Comparison of ENCODE assay signal across 12 cellular contexts in the genomic region with DNA sequence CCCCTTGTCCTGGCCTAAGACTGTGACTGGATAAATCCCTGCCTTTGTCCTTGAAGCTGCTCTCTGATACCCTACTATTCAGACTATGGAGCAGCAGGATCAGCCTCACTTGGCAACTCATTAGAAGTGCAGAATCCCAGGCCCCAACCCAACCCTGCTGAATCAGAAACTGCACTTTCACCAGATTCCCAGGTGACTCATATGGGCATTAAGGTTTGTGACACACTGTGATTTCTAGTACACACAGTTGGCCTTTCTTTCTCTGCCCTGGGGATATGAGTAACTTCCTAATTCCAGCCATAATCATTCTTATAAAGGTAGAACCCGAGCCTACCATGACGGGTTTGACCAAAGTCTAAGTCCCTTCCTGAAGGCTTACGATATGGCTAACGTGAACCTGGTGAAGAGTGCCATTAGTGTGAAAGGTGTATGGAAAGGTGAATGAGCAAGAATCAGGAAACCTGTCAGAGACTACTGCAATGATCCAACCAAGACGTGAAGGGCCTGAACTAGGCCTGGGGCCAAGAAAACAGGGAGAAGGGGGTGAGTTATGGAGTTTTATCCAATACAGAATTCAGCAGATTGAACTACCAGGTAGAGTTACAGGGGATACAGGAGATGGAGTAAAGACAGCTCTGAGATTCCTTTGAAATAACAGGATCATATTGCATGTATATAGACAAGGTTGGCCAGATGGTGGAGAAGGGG.
DNase-seq lines count a peak whose midpoint lies in the region; ATAC-seq and TF ChIP-seq lines count a peak whose summit lies in the region.
"Had no signal": no experiment of that assay in that cellular context is flagged by ENCODE, and none has a peak within 500 bp of the region (broad histone marks: within the 10 kb centered on the region; RNA-seq: fewer than 3 reads in every experiment).

No MANE protein-coding gene starts in this region.

- ATAC-seq in HG02571 (IDR thresholded peaks at IDR 0.05; ENCODE audit: unreplicated experiment) (no peak), GM19395 (IDR thresholded peaks at IDR 0.05; ENCODE audit: unreplicated experiment) (no peak)
- ATAC-seq in stimulated activated memory B cell treated with anti-CD40 and anti-IgM and Interleukin-4, amounts not matched to agents 10 μg/mL and 1 μg/mL and 100 μg/mL, for 72 hours, result no peak

- H3K36me3 ChIP-seq in breast epithelium, result no peaks in the 10 kb centered on the region
- H3K36me3 ChIP-seq in adrenal gland (replicated peaks in 1 of 2), result no peaks in the 10 kb centered on the region
- H3K36me3 ChIP-seq: heart right ventricle had no signal

- peaks cover 34% of the 10 kb centered on the region for H3K4me1 Mint-ChIP-seq in MCF 10A (ENCODE audit: insufficient read depth, unreplicated experiment)
- no peaks in the 10 kb centered on the region for H3K4me1 Mint-ChIP-seq in stimulated activated memory B cell treated with anti-CD40 and anti-IgM and Interleukin-4, amounts not matched to agents 10 μg/mL and 1 μg/mL and 100 μg/mL, for 72 hours
- H3K4me1 Mint-ChIP-seq: naive B cell had no signal

- H3K27ac Mint-ChIP-seq in MCF 10A (ENCODE audit: low read depth, unreplicated experiment), result peak overlapping the region; percentile 83
- H3K27ac Mint-ChIP-seq in stimulated activated memory B cell treated with anti-CD40 and anti-IgM and Interleukin-4, amounts not matched to agents 10 μg/mL and 1 μg/mL and 100 μg/mL, for 72 hours, result no peak overlapping the region
- H3K27ac Mint-ChIP-seq: naive B cell had no signal

- TF ChIP-seq CTCF in MCF 10A (IDR thresholded peaks at IDR 0.05; ENCODE audit: unreplicated experiment) (no peak), breast epithelium (IDR thresholded peaks at IDR 0.05) (no peak), adrenal gland (IDR thresholded peaks at IDR 0.05) (no peak)

- H3K27ac ChIP-seq in breast epithelium (peak overlapping the region in 1 of 2 donors; percentile 63), adrenal gland (peak overlapping the region in 4 of 5 donors; percentile 22 to 84 (median 81))
- H3K27ac ChIP-seq: 22Rv1 had no signal

- H3K4me3 ChIP-seq in breast epithelium (no peak overlapping the region), adrenal gland (no peak overlapping the region)
- H3K4me3 ChIP-seq: heart right ventricle had no signal

- H3K36me3 Mint-ChIP-seq in MCF 10A (ENCODE audit: insufficient read depth, unreplicated experiment), result no peaks in the 10 kb centered on the region
- H3K36me3 Mint-ChIP-seq in stimulated activated memory B cell treated with anti-CD40 and anti-IgM and Interleukin-4, amounts not matched to agents 10 μg/mL and 1 μg/mL and 100 μg/mL, for 72 hours, result no peaks in the 10 kb centered on the region
- H3K36me3 Mint-ChIP-seq: naive B cell had no signal

- H3K9me3 ChIP-seq in breast epithelium, result no peaks in the 10 kb centered on the region
- no peaks in the 10 kb centered on the region for H3K9me3 ChIP-seq in adrenal gland (replicated peaks in 1 of 3)
- H3K9me3 ChIP-seq: heart right ventricle had no signal

- 65 to 82% (median 76%) methylated on average over 5 of the region's 5 CpGs for WGBS in adrenal gland, 4 donors

- no TSS peak for BruUV-seq in MCF 10A (replicated peaks; lab: Mats Ljungman, UMichigan)

- H3K27me3 ChIP-seq in breast epithelium, result no peaks in the 10 kb centered on the region
- no peaks in the 10 kb centered on the region for H3K27me3 ChIP-seq in adrenal gland
- H3K27me3 ChIP-seq: heart right ventricle had no signal

- no peaks in the 10 kb centered on the region for H3K9me3 Mint-ChIP-seq in MCF 10A (ENCODE audit: unreplicated experiment)
- H3K9me3 Mint-ChIP-seq in stimulated activated memory B cell treated with anti-CD40 and anti-IgM and Interleukin-4, amounts not matched to agents 10 μg/mL and 1 μg/mL and 100 μg/mL, for 72 hours, result no peaks in the 10 kb centered on the region

- no peaks in the 10 kb centered on the region for H3K27me3 Mint-ChIP-seq in MCF 10A (ENCODE audit: insufficient read depth, unreplicated experiment)
- no peaks in the 10 kb centered on the region for H3K27me3 Mint-ChIP-seq in stimulated activated memory B cell treated with anti-CD40 and anti-IgM and Interleukin-4, amounts not matched to agents 10 μg/mL and 1 μg/mL and 100 μg/mL, for 72 hours
- H3K27me3 Mint-ChIP-seq: naive B cell had no signal

- no peaks in the 10 kb centered on the region for H3K4me1 ChIP-seq in breast epithelium
- H3K4me1 ChIP-seq in adrenal gland (replicated peaks in 1 of 2), result peaks cover 11 to 14% of the 10 kb centered on the region in 2 donors

- CTCF ChIA-PET in MCF 10A (lab: Yijun Ruan, JAX), result interaction anchor here (0.6 kb wide), 1 partner anchor 885 kb away, joined by 3 read pairs; no protein-coding TSS in a partner anchor

- intact Hi-C loops in MCF 10A (cut with micrococcal nuclease) (loop anchor here (5.0 kb wide), 1 partner anchor 50 kb away; no protein-coding TSS in a partner anchor), breast epithelium (cut with DNase I; ENCODE audit: low total_unique reads) (loop anchor here (10.0 kb wide), 1 partner anchor 257 kb away; no protein-coding TSS in a partner anchor), adrenal gland (cut with DNase I) (no loop called here)

- H3K4me3 Mint-ChIP-seq in MCF 10A (ENCODE audit: unreplicated experiment), result peak overlapping the region; percentile 14
- H3K4me3 Mint-ChIP-seq in stimulated activated memory B cell treated with anti-CD40 and anti-IgM and Interleukin-4, amounts not matched to agents 10 μg/mL and 1 μg/mL and 100 μg/mL, for 72 hours, result no peak overlapping the region
- H3K4me3 Mint-ChIP-seq: naive B cell had no signal

- POLR2A ChIA-PET in MCF 10A (lab: Yijun Ruan, JAX), result interaction anchor here (1.6 kb wide), 1 partner anchor 28 kb away, joined by 4 read pairs; no protein-coding TSS in a partner anchor

- no peak for TF ChIP-seq POLR2A in breast epithelium (IDR thresholded peaks at IDR 0.05)
- no peak for TF ChIP-seq POLR2A in adrenal gland (IDR thresholded peaks at IDR 0.05)

- DNase-seq in MCF 10A (ENCODE audit: unreplicated experiment), result peak; percentile 99
- no peak for DNase-seq in breast epithelium (ENCODE audit: low spot score in 2 of 2)
- peak; percentile 38 to 73 (median 61) for DNase-seq in adrenal gland
- peak; percentile 90 for DNase-seq in iris pigment epithelial cell (ENCODE audit: low read depth)
- no peak for DNase-seq in UCSD-AML1 (lab: John Stamatoyannopoulos, UW; ENCODE audit: unreplicated experiment)
- DNase-seq: heart right ventricle; naive B cell; stimulated activated CD4-positive, alpha-beta T cell treated with anti-CD3 and anti-CD28 coated beads, Interleukin-1b, Interleukin-23, amount 100 ng/mL, for 48 hours had no signal

Comparison
In these comparisons a context has a peak if more than half of its experiments do, and no peak if none do; other contexts are left out.
1. DNase-seq: peak in MCF 10A (single experiment), adrenal gland (7 of 7) and iris pigment epithelial cell (single experiment); none in breast epithelium (0 of 2) and UCSD-AML1 (single experiment).
2. intact Hi-C loops: an anchor here in MCF 10A (5.0 kb wide) and breast epithelium (10.0 kb wide); none called in adrenal gland.